In the genomic region with DNA sequence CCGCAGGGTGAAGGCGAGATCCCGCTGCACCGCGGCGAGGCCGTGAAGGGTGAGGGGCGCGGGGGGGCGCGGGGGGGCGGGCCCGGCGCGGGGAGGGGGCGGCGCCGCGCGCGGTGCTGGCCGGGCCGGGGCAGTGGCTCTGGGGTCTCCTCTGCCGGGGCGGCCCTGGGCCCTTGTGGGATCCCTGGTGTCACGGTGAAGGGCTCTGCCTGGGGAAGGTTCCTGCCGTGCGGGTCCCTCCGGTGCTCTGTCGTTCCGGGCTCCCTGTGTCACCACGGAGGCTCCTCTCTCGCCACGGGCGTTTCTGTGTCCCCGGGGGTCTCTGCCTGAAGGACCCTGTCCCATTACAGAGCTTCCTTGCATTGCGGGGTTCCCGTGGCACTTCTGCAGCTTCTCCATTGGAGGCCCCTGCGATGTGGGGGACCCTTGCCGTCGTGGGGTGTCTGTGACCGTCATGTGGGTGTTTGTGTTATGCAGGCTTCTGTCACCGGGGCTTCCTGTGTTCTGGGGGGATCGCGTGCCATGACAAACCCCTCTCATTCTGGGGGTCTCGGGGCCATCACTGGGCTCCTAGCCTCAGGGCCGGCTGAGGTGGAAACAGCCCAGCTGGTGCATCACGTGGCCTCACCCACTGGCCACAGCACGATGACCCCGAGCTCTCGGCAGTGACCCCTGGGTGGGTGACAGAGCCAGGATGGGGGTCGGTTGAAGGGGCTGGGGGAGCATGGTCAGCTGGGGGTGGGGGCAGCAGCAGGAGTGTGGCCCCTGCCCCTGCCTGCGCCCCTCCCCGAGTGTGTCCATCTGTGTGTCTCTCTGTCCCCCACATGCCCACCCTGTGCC, we compare ENCODE assay signal across 1 cellular context.
A peak's percentile ranks its signal among the peaks of the same experiment; 100 is the strongest.
TF ChIP-seq lines count a peak whose summit lies in the region.

No MANE protein-coding gene starts in this region.

TF ChIP-seq in IMR-90, 13 proteins besides CTCF, POLR2A, EP300 and RAD21 (continued from another document):
- TF ChIP-seq, protein P1, sequence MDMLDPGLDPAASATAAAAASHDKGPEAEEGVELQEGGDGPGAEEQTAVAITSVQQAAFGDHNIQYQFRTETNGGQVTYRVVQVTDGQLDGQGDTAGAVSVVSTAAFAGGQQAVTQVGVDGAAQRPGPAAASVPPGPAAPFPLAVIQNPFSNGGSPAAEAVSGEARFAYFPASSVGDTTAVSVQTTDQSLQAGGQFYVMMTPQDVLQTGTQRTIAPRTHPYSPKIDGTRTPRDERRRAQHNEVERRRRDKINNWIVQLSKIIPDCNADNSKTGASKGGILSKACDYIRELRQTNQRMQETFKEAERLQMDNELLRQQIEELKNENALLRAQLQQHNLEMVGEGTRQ (IDR thresholded peaks at IDR 0.05; ENCODE audit: low read depth, low read length): peak; percentile 54; the same call in 1 of the 2 replicates
- TF ChIP-seq NFE2L2 (IDR thresholded peaks at IDR 0.05; ENCODE audit: low read depth, low read length): no peak
